Comparison of ENCODE assay signal across 22 cellular contexts in the genomic region with DNA sequence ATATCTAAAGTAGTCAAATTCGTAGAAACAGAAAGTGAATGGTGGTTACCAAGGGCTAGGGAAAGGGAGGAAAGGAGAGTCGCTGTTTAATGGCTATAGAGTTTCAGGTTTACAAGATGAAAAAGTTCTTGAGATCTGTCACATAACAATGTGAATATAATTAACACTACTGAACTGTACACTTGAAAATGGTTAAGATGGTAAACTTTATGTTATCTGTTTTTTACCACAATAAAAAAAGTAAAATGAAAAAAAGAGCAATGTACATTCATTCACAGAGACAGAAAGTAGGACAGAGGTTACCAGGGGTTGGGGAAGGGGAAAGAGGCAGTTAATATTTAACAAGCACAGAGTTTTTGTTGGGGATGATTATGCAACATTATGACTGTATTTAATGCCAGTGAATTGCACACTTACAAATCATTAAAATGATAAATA. TPM values are rescaled to one million over a fixed set of nuclear protein-coding genes. Genes with fewer than 3 reads are reported as not detected.
DNase-seq lines count a peak whose midpoint lies in the region; ATAC-seq, FAIRE-seq and TF ChIP-seq lines count a peak whose summit lies in the region.
"Had no signal": no experiment of that assay in that cellular context is flagged by ENCODE, and none has a peak within 500 bp of the region (broad histone marks: within the 10 kb centered on the region; RNA-seq: fewer than 3 reads in every experiment).

No MANE protein-coding gene starts in this region.

- H3K27ac Mint-ChIP-seq in osteocyte (ENCODE audit: unreplicated experiment), result no peak overlapping the region
- H3K27ac Mint-ChIP-seq: activated T-helper 2 cell treated with anti-CD3 and anti-CD28 coated beads, Interferon-gamma antibody, Interleukin-2, Interleukin-4, amounts not matched to agents 10 μg/mL and 5 μg/mL and 100 μg/mL, durations not matched to agents 14 hours and 24 hours and 36 hours; memory B cell; natural killer cell treated with Interleukin-12 subunit alpha and Interleukin-12 subunit beta and Interleukin-15 and Interleukin-18, amount 100 ng/mL, for 72 hours had no signal

- TF ChIP-seq EP300 in HepG2 (IDR thresholded peaks at IDR 0.05; ENCODE audit: low read depth in 2 of 2, low read length in 2 of 2) (peak in 1 of 2 experiments; percentile 64; a peak in 1 of 4 replicates), HepG2 (CRISPR knock-in tag; IDR thresholded peaks at IDR 0.05; ENCODE audit: borderline replicate concordance) (no peak)

- H3K4me2 ChIP-seq in HepG2 (ENCODE audit: low read depth, low read length), result peak overlapping the region; percentile 57

- peaks cover 0 to 27% (median 2%) of the 10 kb centered on the region in 4 donors for H3K4me1 ChIP-seq in Peyer's patch
- peaks cover 65% of the 10 kb centered on the region for H3K4me1 ChIP-seq in HepG2 (ENCODE audit: insufficient read depth, low read length)
- peaks cover 8% of the 10 kb centered on the region for H3K4me1 ChIP-seq in left ventricle myocardium inferior
- H3K4me1 ChIP-seq: tibial nerve had no signal

- H3K79me2 ChIP-seq in HepG2 (ENCODE audit: insufficient read depth, low read length), result no peaks in the 10 kb centered on the region

- H4K20me1 ChIP-seq in HepG2 (ENCODE audit: insufficient read depth, low read length), result no peaks in the 10 kb centered on the region

- H3K9ac ChIP-seq in HepG2 (ENCODE audit: insufficient read depth, low read depth, low read length), result peak overlapping the region; percentile 49

- intact Hi-C loops in HepG2 (cut with micrococcal nuclease; ENCODE audit: unreplicated experiment) (loop anchor here (5.0 kb wide), 1 partner anchor 56 kb away; no protein-coding TSS in a partner anchor), left ventricle myocardium inferior (cut with micrococcal nuclease) (no loop called here)

- peaks cover 0 to 19% (median 0%) of the 10 kb centered on the region in 3 donors for H3K36me3 ChIP-seq in Peyer's patch
- H3K36me3 ChIP-seq in HepG2 (replicated peaks in 1 of 2; ENCODE audit: control insufficient read depth in 1 of 2, insufficient read depth in 2 of 2, low read length in 2 of 2), result no peaks in the 10 kb centered on the region
- peaks cover 73% of the 10 kb centered on the region for H3K36me3 ChIP-seq in left ventricle myocardium inferior

- no peak for TF ChIP-seq POLR2A in Peyer's patch (IDR thresholded peaks at IDR 0.05)
- no peak for TF ChIP-seq POLR2A in HepG2 (IDR thresholded peaks at IDR 0.05; ENCODE audit: insufficient read depth in 1 of 2, low read depth in 2 of 2, low read length in 2 of 2)

- H3K9me3 Mint-ChIP-seq in osteocyte (ENCODE audit: unreplicated experiment), result no peaks in the 10 kb centered on the region
- H3K9me3 Mint-ChIP-seq: memory B cell had no signal

- no peak for TF ChIP-seq RAD21 in HepG2 (CRISPR knock-in tag; IDR thresholded peaks at IDR 0.05)

- H3K4me3 Mint-ChIP-seq in osteocyte (ENCODE audit: unreplicated experiment), result no peak overlapping the region
- H3K4me3 Mint-ChIP-seq: memory B cell; natural killer cell treated with Interleukin-12 subunit alpha and Interleukin-12 subunit beta and Interleukin-15 and Interleukin-18, amount 100 ng/mL, for 72 hours had no signal

- TF ChIP-seq CTCF in Peyer's patch (IDR thresholded peaks at IDR 0.05) (no peak), HepG2 (CRISPR knock-in tag; IDR thresholded peaks at IDR 0.05) (no peak), left ventricle myocardium inferior (IDR thresholded peaks at IDR 0.05; ENCODE audit: borderline replicate concordance) (no peak), osteocyte (IDR thresholded peaks at IDR 0.05) (no peak)

- POLR2A ChIA-PET in HepG2 (lab: Yijun Ruan, JAX), result no interaction called here

- FAIRE-seq in HepG2 (lab: Jason Lieb, UNC), result no peak

- ATAC-seq in GM21619 (IDR thresholded peaks at IDR 0.05; ENCODE audit: unreplicated experiment) (peak; percentile 64), HepG2 (peak; percentile 41)
- ATAC-seq: HCT116; natural killer cell treated with Interleukin-12 subunit alpha and Interleukin-12 subunit beta and Interleukin-15 and Interleukin-18, amount 100 ng/mL, for 72 hours had no signal

- DNase-seq in DMS53 (lab: John Stamatoyannopoulos, UW) (peak; percentile 51), Peyer's patch (no peak), HepG2 (ENCODE audit: low spot score) (peak; percentile 68), DMS114 treated with DMSO at 0.1 percent for 48 hours (lab: John Stamatoyannopoulos, UW; ENCODE audit: unreplicated experiment) (no peak), left ventricle myocardium inferior (no peak), DMS79 (lab: John Stamatoyannopoulos, UW) (no peak), osteocyte (ENCODE audit: extremely low spot score, unreplicated experiment) (no peak)
- DNase-seq: activated CD4-positive, alpha-beta T cell treated with anti-CD3 and anti-CD28 coated beads for 1 hour; DND-41; erythroblast; MV-4-11; NCI-H2081; NCI-H510A treated with DMSO at 0.1 percent for 48 hours; stimulated activated CD4-positive, alpha-beta T cell treated with anti-CD3 and anti-CD28 coated beads, Interleukin-15, amount 100 ng/mL, for 24 hours; stimulated activated naive CD4-positive, alpha-beta T cell; T-helper 9 cell had no signal

- H3K9me3 ChIP-seq in Peyer's patch (no peaks in the 10 kb centered on the region), HepG2 (ENCODE audit: low read length) (no peaks in the 10 kb centered on the region), left ventricle myocardium inferior (replicated peaks) (no peaks in the 10 kb centered on the region)

- H3K4me3 ChIP-seq in Peyer's patch, result no peak overlapping the region
- H3K4me3 ChIP-seq in HepG2 (replicated peaks in 1 of 3; ENCODE audit: insufficient read depth in 1 of 3, low read depth in 2 of 3, low read length in 3 of 3), result no peak overlapping the region; a peak in 1 of 6 replicates
- H3K4me3 ChIP-seq in left ventricle myocardium inferior, result no peak overlapping the region
- H3K4me3 ChIP-seq: tibial nerve had no signal

- in situ Hi-C loops in HepG2 (cut with HindIII; ENCODE audit: extremely low pct_ligation_motif_present, low pct_unique_long_range_greater_than_20kb), result no loop called here

- H2AFZ ChIP-seq in HepG2 (ENCODE audit: low read length), result no peak overlapping the region

- CTCF ChIA-PET in HepG2 (lab: Yijun Ruan, JAX; ENCODE audit: low intra/inter-chr PET ratio, low total read pairs), result no interaction called here

- peaks cover 16% of the 10 kb centered on the region for H3K4me1 Mint-ChIP-seq in osteocyte (ENCODE audit: unreplicated experiment)
- H3K4me1 Mint-ChIP-seq: memory B cell had no signal

- no TSS peak for BruUV-seq in HepG2 (replicated peaks; lab: Mats Ljungman, UMichigan)

- no peaks in the 10 kb centered on the region for H3K27me3 Mint-ChIP-seq in osteocyte (ENCODE audit: unreplicated experiment)

- no peaks in the 10 kb centered on the region for H3K36me3 Mint-ChIP-seq in osteocyte (ENCODE audit: unreplicated experiment)
- H3K36me3 Mint-ChIP-seq: memory B cell; natural killer cell treated with Interleukin-12 subunit alpha and Interleukin-12 subunit beta and Interleukin-15 and Interleukin-18, amount 100 ng/mL, for 72 hours had no signal

- H3K27me3 ChIP-seq in Peyer's patch (no peaks in the 10 kb centered on the region), HepG2 (ENCODE audit: control insufficient read depth in 1 of 2, insufficient read depth in 2 of 2, low read length in 2 of 2) (no peaks in the 10 kb centered on the region), left ventricle myocardium inferior (ENCODE audit: low read depth) (no peaks in the 10 kb centered on the region)
- H3K27me3 ChIP-seq: tibial nerve had no signal

- WGBS in HepG2 (ENCODE audit: low lambda C conversion rate), result 47% methylated on average over 2 of the region's 2 CpGs

- peak overlapping the region in 3 of 4 donors; percentile 16 to 71 (median 38) for H3K27ac ChIP-seq in Peyer's patch
- peak overlapping the region; percentile 83 for H3K27ac ChIP-seq in HepG2 (ENCODE audit: extremely low read length, insufficient read depth, low read length)
- H3K27ac ChIP-seq in left ventricle myocardium inferior (replicated peaks), result no peak overlapping the region
- H3K27ac ChIP-seq: tibial nerve had no signal

TF ChIP-seq in HepG2, 621 proteins besides CTCF, POLR2A, EP300 and RAD21 (continues in another document):
- no peak for TF ChIP-seq REL (CRISPR knock-in tag; conservative IDR thresholded peaks at IDR 0.05)

RNA-seq across cellular contexts. Expression of a gene that starts 53.3 kb away (rescaled TPM):
- total RNA-seq in Peyer's patch (100 to 1,000 TPM in 1 of 4 donors, 10 to 100 TPM in 3; 20.6 to 147 (median 55.0) TPM), HepG2 (2016; rRNA removed; fragmentation: Illumina TruSeq; extraction: Trizol) (5.3 and 5.8 TPM in 2 replicates), left ventricle myocardium inferior (1.9 TPM), osteocyte (0.64 and 0.76 TPM in 2 replicates)
- 0.26 and 0.61 TPM in 2 replicates for total RNA-seq in HepG2 (2016; cell fraction: cytosol; rRNA removed; fragmentation: Illumina TruSeq; extraction: Trizol; ENCODE audit: low read depth)
- 5.5 and 5.9 TPM in 2 replicates for total RNA-seq in HepG2 (2016; cell fraction: insoluble cytoplasmic fraction; rRNA removed; fragmentation: Illumina TruSeq; extraction: Trizol)
- total RNA-seq in HepG2 (2016; cell fraction: membrane; rRNA removed; fragmentation: Illumina TruSeq; extraction: Trizol), result 1.7 and 1.8 TPM in 2 replicates
- 4.7 and 7.1 TPM in 2 replicates for total RNA-seq in HepG2 (2016; cell fraction: nucleus; rRNA removed; fragmentation: Illumina TruSeq; extraction: Trizol)
- 4.6 and 6.9 TPM in 2 replicates for polyA plus RNA-seq in HepG2 (2011; rRNA removed)
- 2.9 and 3.8 TPM in 2 replicates for polyA plus RNA-seq in HepG2 (2011; cell fraction: cytosol; rRNA removed)
- polyA plus RNA-seq in HepG2 (2011; cell fraction: nucleus; rRNA removed), result 16.5 and 18.0 TPM in 2 replicates
- polyA plus RNA-seq in HepG2 (2012), result 3.5 and 6.2 TPM in 2 replicates
- 0.64 and 0.66 TPM in 2 replicates for polyA plus RNA-seq in HepG2 (2016; cell fraction: cytosol; fragmentation: Illumina TruSeq; extraction: Trizol; ENCODE audit: low read depth)
- polyA plus RNA-seq in HepG2 (2016; cell fraction: insoluble cytoplasmic fraction; fragmentation: Illumina TruSeq; extraction: Trizol; ENCODE audit: low read depth), result 5.1 and 5.9 TPM in 2 replicates
- 1.5 and 1.7 TPM in 2 replicates for polyA plus RNA-seq in HepG2 (2016; cell fraction: membrane; fragmentation: Illumina TruSeq; extraction: Trizol; ENCODE audit: low read depth)
- 8.9 and 9.0 TPM in 2 replicates for polyA plus RNA-seq in HepG2 (2016; cell fraction: nucleus; fragmentation: Illumina TruSeq; extraction: Trizol; ENCODE audit: insufficient read depth, low read depth)
- 0.23 and 7.7 TPM in 2 replicates for polyA minus RNA-seq in HepG2 (2011; rRNA and poly(A)+ RNA removed; ENCODE audit: low replicate concordance)
- 1.5 and 1.8 TPM in 2 replicates for polyA minus RNA-seq in HepG2 (2011; cell fraction: cytosol; rRNA and poly(A)+ RNA removed)
- polyA minus RNA-seq in HepG2 (2011; cell fraction: nucleus; rRNA and poly(A)+ RNA removed), result 9.7 and 11.6 TPM in 2 replicates
- total RNA-seq: activated T-helper 2 cell treated with anti-CD3 and anti-CD28 coated beads, Interferon-gamma antibody, Interleukin-2, Interleukin-4, amounts not matched to agents 10 μg/mL and 5 μg/mL and 100 μg/mL, durations not matched to agents 14 hours and 24 hours and 36 hours; natural killer cell treated with Interleukin-12 subunit alpha and Interleukin-12 subunit beta and Interleukin-15 and Interleukin-18, amount 100 ng/mL, for 72 hours had no signal

Comparison
In these comparisons a context has a peak if more than half of its experiments do, and no peak if none do; other contexts are left out.
1. DNase-seq: peak in DMS53 (single experiment) and HepG2 (single experiment); none in Peyer's patch (0 of 3), DMS114 treated with DMSO at 0.1 percent for 48 hours (single experiment), left ventricle myocardium inferior (single experiment), DMS79 (single experiment) and osteocyte (single experiment).